Comparison of ENCODE assay signal across 8 cellular contexts in genomic region chr7:118183586-118184391, GRCh38. TPM values are rescaled to one million over a fixed set of nuclear protein-coding genes. Genes with fewer than 3 reads are reported as not detected.
DNase-seq lines count a peak whose midpoint lies in the region; ATAC-seq and TF ChIP-seq lines count a peak whose summit lies in the region.

Gene LSM8 (plus strand): TSS chr7:118184164. CDS start chr7:118184224, 60 bp downstream.

- H3K9me3 Mint-ChIP-seq in progenitor cell of endocrine pancreas (ENCODE audit: low read depth): no peaks in the 10 kb centered on the region

- peaks cover 15% of the 10 kb centered on the region for H3K36me3 ChIP-seq in left ventricle myocardium inferior

- intact Hi-C loops in left ventricle myocardium inferior (cut with micrococcal nuclease): no loop called here

- peak within 1 kb of the TSS; percentile 89 for H3K4me3 ChIP-seq in left ventricle myocardium inferior

- H3K27ac ChIP-seq in angular gyrus (ENCODE audit: low read depth, low read length) (peak within 1 kb of the TSS; percentile 73), left ventricle myocardium inferior (replicated peaks) (peak within 1 kb of the TSS; percentile 90)

- H3K27me3 ChIP-seq in left ventricle myocardium inferior (ENCODE audit: low read depth): no peaks in the 10 kb centered on the region

- H3K27ac Mint-ChIP-seq in progenitor cell of endocrine pancreas: peak within 1 kb of the TSS; percentile 100

- DNase-seq in NCI-H187 (lab: John Stamatoyannopoulos, UW) (peak; percentile 94 to 98), T-helper 2 cell (peak; percentile 92 to 99 (median 95)), left ventricle myocardium inferior (peak; percentile 97), progenitor cell of endocrine pancreas (ENCODE audit: low spot score, unreplicated experiment) (peak; percentile 94), ureter (ENCODE audit: low spot score) (peak; percentile 98)

- H3K36me3 Mint-ChIP-seq in progenitor cell of endocrine pancreas (ENCODE audit: insufficient read depth): peaks cover 11% of the 10 kb centered on the region

- TF ChIP-seq CTCF in left ventricle myocardium inferior (IDR thresholded peaks at IDR 0.05; ENCODE audit: borderline replicate concordance): no peak
- TF ChIP-seq CTCF in progenitor cell of endocrine pancreas (IDR thresholded peaks at IDR 0.05; ENCODE audit: unreplicated experiment): no peak

- H3K4me1 ChIP-seq in left ventricle myocardium inferior: peaks cover 41% of the 10 kb centered on the region

- no peaks in the 10 kb centered on the region for H3K27me3 Mint-ChIP-seq in progenitor cell of endocrine pancreas

- H3K4me3 Mint-ChIP-seq in progenitor cell of endocrine pancreas (ENCODE audit: low read depth): peak within 1 kb of the TSS; percentile 94

- no peaks in the 10 kb centered on the region for H3K9me3 ChIP-seq in left ventricle myocardium inferior (replicated peaks)

- peaks cover 20% of the 10 kb centered on the region for H3K4me1 Mint-ChIP-seq in progenitor cell of endocrine pancreas (ENCODE audit: low read depth)

- ATAC-seq in GM18498 (IDR thresholded peaks at IDR 0.05; ENCODE audit: unreplicated experiment): peak; percentile 99
- ATAC-seq in HG02938 (IDR thresholded peaks at IDR 0.05; ENCODE audit: unreplicated experiment): peak; percentile 96

RNA-seq across cellular contexts. Expression of gene LSM8, which starts in this region (rescaled TPM):
- total RNA-seq in left ventricle myocardium inferior: 16.6 TPM
- 45.8 and 49.5 TPM in 2 replicates for total RNA-seq in progenitor cell of endocrine pancreas
- total RNA-seq in ureter: 28.1 TPM

Comparison
In these comparisons a context has a peak if more than half of its experiments do, and no peak if none do; other contexts are left out.
1. Peak in every context shown above with its lines: DNase-seq, ATAC-seq, H3K4me3 ChIP-seq and H3K27ac ChIP-seq.